In genomic region chr4:147481577-147482109, GRCh38 we compare ENCODE assay signal across 12 cellular contexts. TPM values are rescaled to one million over a fixed set of nuclear protein-coding genes. Genes with fewer than 3 reads are reported as not detected.
DNase-seq lines count a peak whose midpoint lies in the region; TF ChIP-seq lines count a peak whose summit lies in the region.
"Had no signal": no experiment of that assay in that cellular context is flagged by ENCODE, and none has a peak within 500 bp of the region (broad histone marks: within the 10 kb centered on the region; RNA-seq: fewer than 3 reads in every experiment).

No MANE protein-coding gene starts in this region.

- no peaks in the 10 kb centered on the region for H3K9me3 Mint-ChIP-seq in H9
- H3K9me3 Mint-ChIP-seq: activated naive CD4-positive, alpha-beta T cell treated with anti-CD3 and anti-CD28 coated beads, Interleukin-2, amount 10 ng/mL, durations not matched to agents 7 days and 5 days; stimulated activated naive CD8-positive, alpha-beta T cell treated with anti-CD3 and anti-CD28 coated beads, Interleukin-15, Interleukin-2, amounts not matched to agents 100 ng/mL and 50 ng/mL, for 24 hours had no signal

- no peaks in the 10 kb centered on the region for H4K20me1 ChIP-seq in H9 (ENCODE audit: control insufficient read depth, insufficient read depth, insufficient read length)
- no peaks in the 10 kb centered on the region for H4K20me1 ChIP-seq in mammary epithelial cell (ENCODE audit: insufficient read depth, low read length)

- DNase-seq in H9 (peak; percentile 37), mammary epithelial cell (no peak), iris pigment epithelial cell (ENCODE audit: low read depth) (peak; percentile 10), EL (no peak), midbrain (lab: John Stamatoyannopoulos, UW) (no peak), hypothalamus (lab: John Stamatoyannopoulos, UW) (no peak)
- no peak for DNase-seq in central memory CD4-positive, alpha-beta T cell
- DNase-seq: activated naive CD4-positive, alpha-beta T cell treated with anti-CD3 and anti-CD28 coated beads, Interleukin-2, amount 10 ng/mL, durations not matched to agents 7 days and 5 days; NCI-H1048 had no signal

- H2AFZ ChIP-seq in H9 (ENCODE audit: low read length) (no peak overlapping the region), mammary epithelial cell (ENCODE audit: low read depth, low read length) (peak overlapping the region; percentile 81)

- H3K23ac ChIP-seq in H9 (ENCODE audit: insufficient read length, low read depth, low read length): no peak overlapping the region

- H3K79me2 ChIP-seq in H9 (ENCODE audit: insufficient read depth, low read length) (no peaks in the 10 kb centered on the region; the same call in 1 of the 2 replicates), mammary epithelial cell (ENCODE audit: insufficient read depth, low read length) (peaks cover 11% of the 10 kb centered on the region)

- H4K91ac ChIP-seq in H9 (ENCODE audit: insufficient read length, low read depth, low read length): no peak overlapping the region

- H2BK20ac ChIP-seq in H9 (ENCODE audit: low read depth, low read length, poor library complexity, severe bottlenecking): no peak overlapping the region

- H3K9me3 ChIP-seq in H9 (ENCODE audit: control insufficient read depth, low read depth, low read length): no peaks in the 10 kb centered on the region
- no peaks in the 10 kb centered on the region for H3K9me3 ChIP-seq in mammary epithelial cell (replicated peaks; ENCODE audit: insufficient read depth, low read length)
- H3K9me3 ChIP-seq in skeletal muscle satellite cell (replicated peaks; ENCODE audit: low read length): no peaks in the 10 kb centered on the region

- no peak overlapping the region for H2BK120ac ChIP-seq in H9 (ENCODE audit: low read depth, low read length, poor library complexity, severe bottlenecking)

- H3T11ph ChIP-seq in H9 (ENCODE audit: low read length): no peak overlapping the region

- in situ Hi-C loops in mammary epithelial cell (cut with MboI; ENCODE audit: low sequenced_read_pairs in 2 of 2): no loop called here

- H4K8ac ChIP-seq in H9 (replicated peaks; ENCODE audit: insufficient read length, low read depth, low read length): no peak overlapping the region

- peaks cover 9% of the 10 kb centered on the region for H3K23me2 ChIP-seq in H9 (ENCODE audit: insufficient read length, low read depth, low read length, poor library complexity, severe bottlenecking)

- H3K4me3 ChIP-seq in mammary epithelial cell (replicated peaks in 1 of 3; ENCODE audit: insufficient read depth in 1 of 3, low read depth in 2 of 3, low read length in 3 of 3): peak overlapping the region; percentile 73 to 78 (median 77)
- H3K4me3 ChIP-seq in skeletal muscle satellite cell (ENCODE audit: low read length): peak overlapping the region; percentile 73

- no peak overlapping the region for H2BK12ac ChIP-seq in H9 (ENCODE audit: insufficient read length, low read depth, low read length)

- H3K4me1 ChIP-seq in H9 (ENCODE audit: insufficient read depth, low read length) (peaks cover 2% of the 10 kb centered on the region; the same call in 1 of the 2 replicates), mammary epithelial cell (ENCODE audit: insufficient read depth, low read length) (peaks cover 33% of the 10 kb centered on the region), skeletal muscle satellite cell (ENCODE audit: control insufficient read depth, insufficient read depth, low read length) (peaks cover 19% of the 10 kb centered on the region)

- H2BK5ac ChIP-seq in H9 (ENCODE audit: insufficient read length, low read length): no peak overlapping the region

- H3K18ac ChIP-seq in H9 (ENCODE audit: insufficient read length, low read depth, low read length): no peak overlapping the region

- dilution Hi-C loops in mammary epithelial cell (cut with HindIII; ENCODE audit: low sequenced_read_pairs): no loop called here

- no peak overlapping the region for H3K27ac Mint-ChIP-seq in H9
- H3K27ac Mint-ChIP-seq: activated naive CD4-positive, alpha-beta T cell treated with anti-CD3 and anti-CD28 coated beads, Interleukin-2, amount 10 ng/mL, durations not matched to agents 7 days and 5 days; stimulated activated naive CD8-positive, alpha-beta T cell treated with anti-CD3 and anti-CD28 coated beads, Interleukin-15, Interleukin-2, amounts not matched to agents 100 ng/mL and 50 ng/mL, for 24 hours had no signal

- TSS peak; percentile 74 for BruUV-seq in mammary epithelial cell (replicated peaks; lab: Mats Ljungman, UMichigan)

- H3K36me3 Mint-ChIP-seq in H9 (ENCODE audit: insufficient read depth in 1 of 3, low read depth in 3 of 3): no peaks in the 10 kb centered on the region
- H3K36me3 Mint-ChIP-seq: activated naive CD4-positive, alpha-beta T cell treated with anti-CD3 and anti-CD28 coated beads, Interleukin-2, amount 10 ng/mL, durations not matched to agents 7 days and 5 days had no signal

- CTCF ChIA-PET in mammary epithelial cell (lab: Charles Lee; ENCODE audit: low non-redundant PET): interaction anchor here (0.7 kb wide), 1 partner anchor 321 kb away, joined by 3 read pairs; no protein-coding TSS in a partner anchor

- peak overlapping the region; percentile 66; the same call in 1 of the 2 replicates for H3K14ac ChIP-seq in H9 (ENCODE audit: insufficient read depth, low read length)

- H3K56ac ChIP-seq in H9 (ENCODE audit: insufficient read length, low read depth, low read length): no peak overlapping the region

- H3K27me3 ChIP-seq in H9 (ENCODE audit: insufficient read depth, low read length) (peaks cover 13% of the 10 kb centered on the region; the same call in 1 of the 2 replicates), mammary epithelial cell (ENCODE audit: insufficient read depth, low read length) (no peaks in the 10 kb centered on the region), skeletal muscle satellite cell (ENCODE audit: control insufficient read depth, insufficient read depth, low read length) (no peaks in the 10 kb centered on the region)

- no peak overlapping the region for H2AK5ac ChIP-seq in H9 (ENCODE audit: insufficient read length, low read length)

- no peak overlapping the region for H2BK15ac ChIP-seq in H9 (ENCODE audit: low read depth, low read length)

- no peak overlapping the region for H3K27ac ChIP-seq in H9 (ENCODE audit: insufficient read length, low read depth, low read length)
- H3K27ac ChIP-seq in mammary epithelial cell (ENCODE audit: insufficient read depth, low read depth, low read length): peak overlapping the region; percentile 10

- H3K4me3 Mint-ChIP-seq in H9: peak overlapping the region; percentile 78 to 89
- H3K4me3 Mint-ChIP-seq: activated naive CD4-positive, alpha-beta T cell treated with anti-CD3 and anti-CD28 coated beads, Interleukin-2, amount 10 ng/mL, durations not matched to agents 7 days and 5 days; stimulated activated naive CD8-positive, alpha-beta T cell treated with anti-CD3 and anti-CD28 coated beads, Interleukin-15, Interleukin-2, amounts not matched to agents 100 ng/mL and 50 ng/mL, for 24 hours had no signal

- peaks cover 12 to 17% of the 10 kb centered on the region in 2 experiments; a peak in 3 of 4 replicates for H3K4me1 Mint-ChIP-seq in H9
- H3K4me1 Mint-ChIP-seq: activated naive CD4-positive, alpha-beta T cell treated with anti-CD3 and anti-CD28 coated beads, Interleukin-2, amount 10 ng/mL, durations not matched to agents 7 days and 5 days had no signal

- H3K4ac ChIP-seq in H9 (ENCODE audit: low read depth, low read length): no peak overlapping the region

- peaks cover 43% of the 10 kb centered on the region for H3K27me3 Mint-ChIP-seq in H9 (ENCODE audit: low read depth)

- H3K9ac ChIP-seq in H9 (ENCODE audit: extremely low read depth, insufficient read length, low read length) (peak overlapping the region; percentile 1), mammary epithelial cell (ENCODE audit: insufficient read depth, low read length) (peak overlapping the region; percentile 36), skeletal muscle satellite cell (ENCODE audit: low read depth, low read length) (peak overlapping the region; percentile 75)

- H3K4me2 ChIP-seq in H9 (ENCODE audit: insufficient read depth, insufficient read length, low read length) (peak overlapping the region; percentile 69), mammary epithelial cell (ENCODE audit: insufficient read depth, low read depth, low read length) (peak overlapping the region; percentile 91), skeletal muscle satellite cell (ENCODE audit: low read length) (peak overlapping the region; percentile 93)

- no peaks in the 10 kb centered on the region for H3K36me3 ChIP-seq in mammary epithelial cell (ENCODE audit: insufficient read depth, low read length)
- no peaks in the 10 kb centered on the region for H3K36me3 ChIP-seq in skeletal muscle satellite cell (ENCODE audit: insufficient read depth, low read length)

- H3K79me1 ChIP-seq in H9 (ENCODE audit: insufficient read depth, low read depth, low read length, poor library complexity, severe bottlenecking): no peaks in the 10 kb centered on the region

- no peak for TF ChIP-seq CTCF in H9 (conservative IDR thresholded peaks at IDR 0.05)
- no peak for TF ChIP-seq CTCF in mammary epithelial cell (conservative IDR thresholded peaks at IDR 0.05 in 1 of 2, IDR thresholded peaks at IDR 0.05 in 1 of 2; ENCODE audit: extremely low read depth in 1 of 2, insufficient read depth in 1 of 2, low read depth in 1 of 2, low read length in 2 of 2)

- H4K5ac ChIP-seq in H9 (ENCODE audit: insufficient read length, low read depth, low read length): no peak overlapping the region

- intact Hi-C loops in mammary epithelial cell (cut with micrococcal nuclease): loop anchor here (1.0 to 5.0 kb wide), 2 partner anchors 109 to 320 kb away; no protein-coding TSS in a partner anchor

- no CpG with 5 or more reads among the region's 13 CpGs for WGBS in H9 (ENCODE audit: extremely low coverage, insufficient read length, low lambda C conversion rate)
- 17% methylated on average over 5 of the region's 13 CpGs for WGBS in mammary epithelial cell (ENCODE audit: low coverage, missing lambda C conversion rate)

RNA-seq across cellular contexts. Expression of gene EDNRA, which starts 0.7 kb away (rescaled TPM):
- total RNA-seq in H9 (2021): 0.75 and 1.6 TPM in 2 replicates
- total RNA-seq in mammary epithelial cell: 10 to 100 TPM; 19.2 to 35.4 TPM
- polyA plus RNA-seq in mammary epithelial cell: 14.1 TPM
- 49.6 TPM for polyA minus RNA-seq in mammary epithelial cell
- 1.3 and 1.8 TPM in 2 replicates for total RNA-seq in skeletal muscle satellite cell (2012; rRNA removed)
- total RNA-seq: T-helper 1 cell treated with Interleukin-12 subunit alpha and Interleukin-12 subunit beta and Interleukin-4 antibody, amounts not matched to agents 30 ng/mL and 1 ng/mL, for 36 hours had no signal

Comparison
In these comparisons a context has a peak if more than half of its experiments do, and no peak if none do; other contexts are left out.
1. DNase-seq: peak in H9 (single experiment) and iris pigment epithelial cell (single experiment); none in mammary epithelial cell (single experiment), EL (single experiment), midbrain (single experiment), central memory CD4-positive, alpha-beta T cell (single experiment) and hypothalamus (0 of 51).
2. H3K9ac ChIP-seq: peak in every context shown above with its lines; median percentile 75 in skeletal muscle satellite cell; 36 in mammary epithelial cell; 1 in H9.
3. Peak in every context shown above with its lines, with median percentiles within 50 percentile points of each other: H3K4me2 ChIP-seq.